Comparison of ENCODE assay signal across 1 cellular context in the genomic region with DNA sequence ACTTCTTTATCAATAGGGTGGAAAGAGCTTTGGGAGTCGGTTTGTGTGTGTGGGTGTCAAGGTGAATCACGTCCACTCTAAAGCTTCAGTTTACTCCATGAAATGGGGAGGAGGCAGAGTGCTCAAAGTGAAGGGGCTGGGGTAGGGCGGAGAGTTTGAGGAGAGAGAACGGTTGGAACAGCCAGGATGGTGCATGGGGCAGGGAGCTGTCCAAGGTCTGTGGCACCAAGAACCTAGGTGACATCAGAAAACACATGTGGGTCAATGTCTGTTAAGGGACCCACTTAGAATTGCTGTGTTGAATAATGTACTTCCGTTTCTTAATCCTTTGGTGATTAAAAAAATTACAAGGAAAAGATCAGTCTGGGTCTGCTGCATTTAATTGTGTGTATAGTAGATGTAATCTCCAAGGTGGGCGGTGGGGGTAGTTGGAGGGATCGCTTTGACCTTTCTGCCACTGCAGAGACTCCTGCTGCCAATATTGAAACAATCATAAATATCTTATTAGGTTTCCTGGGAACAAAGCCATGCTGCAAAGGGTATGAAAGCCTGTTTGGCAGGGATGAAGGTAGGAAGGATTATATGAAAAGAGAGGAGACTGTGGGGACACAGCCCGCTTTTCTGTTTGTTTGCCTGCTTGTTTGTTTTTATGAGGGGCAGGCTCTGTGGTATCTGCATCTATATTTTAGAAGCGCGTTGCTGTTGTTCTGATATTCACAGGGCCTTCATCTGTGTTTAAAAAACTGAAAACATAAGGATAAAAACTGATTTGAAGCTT.
TF ChIP-seq lines count a peak whose summit lies in the region.

No MANE protein-coding gene starts in this region.

TF ChIP-seq in GM23338, 12 proteins besides CTCF, POLR2A, EP300 and RAD21:
- TF ChIP-seq, protein P1, sequence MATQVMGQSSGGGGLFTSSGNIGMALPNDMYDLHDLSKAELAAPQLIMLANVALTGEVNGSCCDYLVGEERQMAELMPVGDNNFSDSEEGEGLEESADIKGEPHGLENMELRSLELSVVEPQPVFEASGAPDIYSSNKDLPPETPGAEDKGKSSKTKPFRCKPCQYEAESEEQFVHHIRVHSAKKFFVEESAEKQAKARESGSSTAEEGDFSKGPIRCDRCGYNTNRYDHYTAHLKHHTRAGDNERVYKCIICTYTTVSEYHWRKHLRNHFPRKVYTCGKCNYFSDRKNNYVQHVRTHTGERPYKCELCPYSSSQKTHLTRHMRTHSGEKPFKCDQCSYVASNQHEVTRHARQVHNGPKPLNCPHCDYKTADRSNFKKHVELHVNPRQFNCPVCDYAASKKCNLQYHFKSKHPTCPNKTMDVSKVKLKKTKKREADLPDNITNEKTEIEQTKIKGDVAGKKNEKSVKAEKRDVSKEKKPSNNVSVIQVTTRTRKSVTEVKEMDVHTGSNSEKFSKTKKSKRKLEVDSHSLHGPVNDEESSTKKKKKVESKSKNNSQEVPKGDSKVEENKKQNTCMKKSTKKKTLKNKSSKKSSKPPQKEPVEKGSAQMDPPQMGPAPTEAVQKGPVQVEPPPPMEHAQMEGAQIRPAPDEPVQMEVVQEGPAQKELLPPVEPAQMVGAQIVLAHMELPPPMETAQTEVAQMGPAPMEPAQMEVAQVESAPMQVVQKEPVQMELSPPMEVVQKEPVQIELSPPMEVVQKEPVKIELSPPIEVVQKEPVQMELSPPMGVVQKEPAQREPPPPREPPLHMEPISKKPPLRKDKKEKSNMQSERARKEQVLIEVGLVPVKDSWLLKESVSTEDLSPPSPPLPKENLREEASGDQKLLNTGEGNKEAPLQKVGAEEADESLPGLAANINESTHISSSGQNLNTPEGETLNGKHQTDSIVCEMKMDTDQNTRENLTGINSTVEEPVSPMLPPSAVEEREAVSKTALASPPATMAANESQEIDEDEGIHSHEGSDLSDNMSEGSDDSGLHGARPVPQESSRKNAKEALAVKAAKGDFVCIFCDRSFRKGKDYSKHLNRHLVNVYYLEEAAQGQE (IDR thresholded peaks at IDR 0.05; ENCODE audit: unreplicated experiment), result peak; percentile 84
- TF ChIP-seq JUNB (IDR thresholded peaks at IDR 0.05; ENCODE audit: unreplicated experiment), result no peak
